In the genomic region with DNA sequence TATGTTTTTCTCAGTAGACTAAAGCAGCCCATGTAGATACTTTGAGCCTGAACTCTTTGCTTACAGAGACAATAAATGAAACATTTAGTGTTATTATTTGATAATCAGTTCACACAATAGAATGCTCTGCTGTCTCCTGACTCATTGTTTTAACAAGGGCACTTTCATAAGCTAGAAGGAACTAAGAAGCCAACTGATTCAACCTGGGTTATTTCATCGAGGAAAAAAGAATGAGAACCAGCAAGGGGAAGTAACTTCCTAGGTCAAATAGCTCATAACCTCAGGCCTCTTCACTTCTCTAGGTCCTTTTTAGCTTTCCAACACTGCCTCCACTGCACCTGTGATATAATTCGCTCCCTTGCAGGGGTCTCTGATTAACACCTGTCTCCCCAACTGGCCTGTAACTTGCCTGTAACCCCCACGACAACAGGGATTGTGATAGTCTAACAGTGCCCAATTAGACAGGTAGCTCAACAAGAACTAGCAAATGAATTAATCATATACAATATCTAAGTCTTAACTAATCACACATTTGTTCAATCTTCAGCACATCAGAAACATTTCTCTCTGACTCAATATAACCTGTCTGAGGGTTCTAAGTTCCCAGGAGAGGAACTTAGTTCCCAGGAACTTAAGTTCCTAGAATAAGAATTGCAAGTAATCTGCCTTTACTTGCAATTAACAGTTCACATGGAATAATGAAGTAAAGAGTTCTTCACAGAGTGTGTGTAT, we compare ENCODE assay signal across 11 cellular contexts. TPM values are rescaled to one million over a fixed set of nuclear protein-coding genes. Genes with fewer than 3 reads are reported as not detected.
A peak's percentile ranks its signal among the peaks of the same experiment; 100 is the strongest.
DNase-seq lines count a peak whose midpoint lies in the region; ATAC-seq and TF ChIP-seq lines count a peak whose summit lies in the region.
"Had no signal": no experiment of that assay in that cellular context is flagged by ENCODE, and none has a peak within 500 bp of the region (broad histone marks: within the 10 kb centered on the region; RNA-seq: fewer than 3 reads in every experiment).

No MANE protein-coding gene starts in this region.

- H3K4me3 Mint-ChIP-seq in stimulated activated naive CD8-positive, alpha-beta T cell treated with anti-CD3 and anti-CD28 coated beads, Interleukin-15, Interleukin-2, amounts not matched to agents 100 ng/mL and 50 ng/mL, for 24 hours: no peak overlapping the region

- H3K9me3 Mint-ChIP-seq in stimulated activated naive CD8-positive, alpha-beta T cell treated with anti-CD3 and anti-CD28 coated beads, Interleukin-15, Interleukin-2, amounts not matched to agents 100 ng/mL and 50 ng/mL, for 24 hours: no peaks in the 10 kb centered on the region

- H3K4me1 Mint-ChIP-seq in stimulated activated naive CD8-positive, alpha-beta T cell treated with anti-CD3 and anti-CD28 coated beads, Interleukin-15, Interleukin-2, amounts not matched to agents 100 ng/mL and 50 ng/mL, for 24 hours (ENCODE audit: low read depth): peaks cover 29% of the 10 kb centered on the region

- intact Hi-C loops in vagina (cut with DNase I): loop anchor here (10.0 kb wide), 1 partner anchor 56 kb away; no protein-coding TSS in a partner anchor

- H3K4me3 ChIP-seq in vagina: no peak overlapping the region

- DNase-seq in stimulated activated naive CD8-positive, alpha-beta T cell treated with anti-CD3 and anti-CD28 coated beads, Interleukin-15, Interleukin-2, amounts not matched to agents 100 U/mL and 50 U/mL, for 24 hours: no peak
- peak; percentile 37 for DNase-seq in iris pigment epithelial cell (ENCODE audit: low read depth)
- DNase-seq in vagina (ENCODE audit: extremely low spot score in 2 of 2): no peak
- no peak for DNase-seq in NCI-H146 (lab: John Stamatoyannopoulos, UW)
- DNase-seq in SW 1271 (lab: John Stamatoyannopoulos, UW): no peak
- DNase-seq in left lobe of liver (ENCODE audit: low spot score): no peak
- DNase-seq: C1 segment of cervical spinal cord, midbrain, NCI-H82 had no signal

- H3K27me3 ChIP-seq in vagina: no peaks in the 10 kb centered on the region

- H3K4me1 ChIP-seq in vagina: peaks cover 4% of the 10 kb centered on the region

- TF ChIP-seq CTCF in VCaP (conservative IDR thresholded peaks at IDR 0.05) (no peak), vagina (IDR thresholded peaks at IDR 0.05) (no peak)

- peaks cover 6% of the 10 kb centered on the region for H3K36me3 Mint-ChIP-seq in stimulated activated naive CD8-positive, alpha-beta T cell treated with anti-CD3 and anti-CD28 coated beads, Interleukin-15, Interleukin-2, amounts not matched to agents 100 ng/mL and 50 ng/mL, for 24 hours (ENCODE audit: low read depth)

- H3K27me3 Mint-ChIP-seq in stimulated activated naive CD8-positive, alpha-beta T cell treated with anti-CD3 and anti-CD28 coated beads, Interleukin-15, Interleukin-2, amounts not matched to agents 100 ng/mL and 50 ng/mL, for 24 hours: no peaks in the 10 kb centered on the region

- no peaks in the 10 kb centered on the region for H3K9me3 ChIP-seq in vagina

- TF ChIP-seq POLR2A in vagina (IDR thresholded peaks at IDR 0.05): no peak

- H3K27ac Mint-ChIP-seq in stimulated activated naive CD8-positive, alpha-beta T cell treated with anti-CD3 and anti-CD28 coated beads, Interleukin-15, Interleukin-2, amounts not matched to agents 100 ng/mL and 50 ng/mL, for 24 hours: peak overlapping the region; percentile 89

- no peak for ATAC-seq in stimulated activated naive CD8-positive, alpha-beta T cell treated with anti-CD3 and anti-CD28 coated beads, Interleukin-15, Interleukin-2, amounts not matched to agents 100 U/mL and 50 U/mL, for 24 hours
- ATAC-seq in left lobe of liver: no peak

- H3K36me3 ChIP-seq in vagina: peaks cover 0 to 5% of the 10 kb centered on the region in 2 donors

- H3K27ac ChIP-seq in VCaP: peak overlapping the region; percentile 27
- peak overlapping the region; percentile 4 for H3K27ac ChIP-seq in vagina

RNA-seq across cellular contexts. Expression of a gene that starts 34.8 kb away (rescaled TPM):
- total RNA-seq in vagina (25.3 TPM), left lobe of liver (36.5 TPM)

RNA-seq across cellular contexts. Expression of a gene that starts 48.4 kb away (rescaled TPM):
- total RNA-seq in vagina: 30.0 TPM
- total RNA-seq in left lobe of liver: 16.3 TPM
